Comparison of ENCODE assay signal across 24 cellular contexts in genomic region chr18:78915446-78916008, GRCh38.
A peak's percentile ranks its signal among the peaks of the same experiment; 100 is the strongest.
DNase-seq lines count a peak whose midpoint lies in the region; ATAC-seq, FAIRE-seq and TF ChIP-seq lines count a peak whose summit lies in the region.
"Had no signal": no experiment of that assay in that cellular context is flagged by ENCODE, and none has a peak within 500 bp of the region (broad histone marks: within the 10 kb centered on the region; RNA-seq: fewer than 3 reads in every experiment).

No MANE protein-coding gene starts in this region.

- no peak overlapping the region for H2BK5ac ChIP-seq in H1 (ENCODE audit: low read depth, low read length)

- H3K4me1 Mint-ChIP-seq in GM23338 = no peaks in the 10 kb centered on the region
- H3K4me1 Mint-ChIP-seq: CD4-positive, alpha-beta memory T cell had no signal

- TF ChIP-seq POLR2A in H1 (IDR thresholded peaks at IDR 0.05; ENCODE audit: control extremely low read depth in 1 of 2, low read depth in 2 of 2, low read length in 2 of 2) (no peak), right lobe of liver (IDR thresholded peaks at IDR 0.05) (no peak)

- H3K36me3 ChIP-seq in GM23338 (ENCODE audit: insufficient read depth) (no peaks in the 10 kb centered on the region), H1 (ENCODE audit: control insufficient read depth in 2 of 4, insufficient read depth in 4 of 4, low read length in 3 of 4) (no peaks in the 10 kb centered on the region), upper lobe of right lung (no peaks in the 10 kb centered on the region), right lobe of liver (no peaks in the 10 kb centered on the region), left ventricle myocardium inferior (no peaks in the 10 kb centered on the region)

- no peak overlapping the region for H3K27ac ChIP-seq in GM23338 (ENCODE audit: low read depth)
- H3K27ac ChIP-seq in H1 (ENCODE audit: low read depth, low read length) = no peak overlapping the region
- no peak overlapping the region for H3K27ac ChIP-seq in upper lobe of right lung
- H3K27ac ChIP-seq in right lobe of liver = no peak overlapping the region
- no peak overlapping the region for H3K27ac ChIP-seq in left ventricle myocardium inferior (replicated peaks)
- H3K27ac ChIP-seq: RWPE1, SK-N-MC had no signal

- H3K79me1 ChIP-seq in H1 (ENCODE audit: low read depth, low read length) = no peaks in the 10 kb centered on the region

- no peak overlapping the region for H2BK120ac ChIP-seq in H1 (replicated peaks; ENCODE audit: low read depth, low read length)

- H3K4me2 ChIP-seq in GM23338 (no peak overlapping the region), H1 (ENCODE audit: insufficient read depth in 1 of 2, low read depth in 2 of 2, low read length in 2 of 2) (no peak overlapping the region)

- no peak for TF ChIP-seq RAD21 in H1 (IDR thresholded peaks at IDR 0.05 in 1 of 2, conservative IDR thresholded peaks at IDR 0.05 in 1 of 2; ENCODE audit: low read depth in 2 of 2, low read length in 2 of 2)

- no peak overlapping the region for H3K14ac ChIP-seq in H1 (ENCODE audit: insufficient read length)

- TF ChIP-seq CTCF in GM23338 (conservative IDR thresholded peaks at IDR 0.05; ENCODE audit: low read depth in 2 of 2) (no peak), H1 (IDR thresholded peaks at IDR 0.05; ENCODE audit: control extremely low read depth in 1 of 3, insufficient read depth in 1 of 3, low read depth in 1 of 3, low read length in 3 of 3) (no peak), upper lobe of right lung (IDR thresholded peaks at IDR 0.05) (no peak), right lobe of liver (IDR thresholded peaks at IDR 0.05) (no peak), left ventricle myocardium inferior (IDR thresholded peaks at IDR 0.05; ENCODE audit: borderline replicate concordance) (no peak)

- H3K9me3 ChIP-seq in H1 (ENCODE audit: insufficient read depth in 2 of 2, low read depth in 1 of 2, low read length in 1 of 2) = no peaks in the 10 kb centered on the region
- no peaks in the 10 kb centered on the region for H3K9me3 ChIP-seq in upper lobe of right lung
- H3K9me3 ChIP-seq in right lobe of liver = no peaks in the 10 kb centered on the region
- no peaks in the 10 kb centered on the region for H3K9me3 ChIP-seq in left ventricle myocardium inferior (replicated peaks)

- H4K20me1 ChIP-seq in GM23338 (replicated peaks; ENCODE audit: insufficient read depth) (no peaks in the 10 kb centered on the region), H1 (replicated peaks in 1 of 2; ENCODE audit: control insufficient read depth in 1 of 2, insufficient read depth in 2 of 2, low read length in 2 of 2) (no peaks in the 10 kb centered on the region)

- no peaks in the 10 kb centered on the region for H3K4me1 ChIP-seq in GM23338 (ENCODE audit: insufficient read depth)
- peaks cover 0 to 2% (median 0%) of the 10 kb centered on the region in 4 experiments; a peak in 1 of 7 replicates for H3K4me1 ChIP-seq in H1 (replicated peaks in 1 of 4; ENCODE audit: control insufficient read depth in 3 of 4, insufficient read depth in 4 of 4, low read length in 3 of 4)
- H3K4me1 ChIP-seq in upper lobe of right lung = no peaks in the 10 kb centered on the region
- no peaks in the 10 kb centered on the region for H3K4me1 ChIP-seq in right lobe of liver
- H3K4me1 ChIP-seq in left ventricle myocardium inferior = no peaks in the 10 kb centered on the region

- H3K79me2 ChIP-seq in GM23338 (replicated peaks; ENCODE audit: insufficient read depth) = no peaks in the 10 kb centered on the region
- no peaks in the 10 kb centered on the region for H3K79me2 ChIP-seq in H1 (ENCODE audit: control insufficient read depth in 1 of 2, insufficient read depth in 2 of 2, low read length in 2 of 2)

- no peaks in the 10 kb centered on the region for H3K23me2 ChIP-seq in H1 (ENCODE audit: low read depth, low read length)

- no peak for FAIRE-seq in H1 (lab: Jason Lieb, UNC)
- FAIRE-seq: A204.1, GM12878 had no signal

- no peak overlapping the region for H3K4me3 Mint-ChIP-seq in GM23338
- H3K4me3 Mint-ChIP-seq: CD4-positive, alpha-beta memory T cell had no signal

- H3K4me3 ChIP-seq in GM23338 (no peak overlapping the region), H1 (ENCODE audit: extremely low read depth in 1 of 4, insufficient read depth in 2 of 4, low read depth in 3 of 4, low read length in 4 of 4) (no peak overlapping the region), upper lobe of right lung (no peak overlapping the region), right lobe of liver (no peak overlapping the region), left ventricle myocardium inferior (no peak overlapping the region)
- H3K4me3 ChIP-seq: GM12878, SK-N-MC had no signal

- H3K18ac ChIP-seq in H1 (ENCODE audit: extremely low read depth, low read length) = no peak overlapping the region

- no peak overlapping the region for H4K5ac ChIP-seq in H1 (ENCODE audit: insufficient read length, low read depth, low read length)

- DNase-seq in GM23338 (ENCODE audit: low spot score) (no peak), H1 (ENCODE audit: low read depth in 1 of 2, low spot score in 2 of 2) (no peak), mesenteric fat pad (ENCODE audit: low spot score) (peak; percentile 76), upper lobe of right lung (peak; percentile 49), NCI-H1436 treated with DMSO at 0.1 percent for 48 hours (lab: John Stamatoyannopoulos, UW) (no peak), right lobe of liver (no peak), left ventricle myocardium inferior (no peak)
- DNase-seq: CD4-positive, alpha-beta memory T cell; DMS53; GDM1; GOT3; KBM-7; MV-4-11; NCI-H1105 treated with DMSO at 0.1 percent for 48 hours; NCI-H1694; NCI-H2029 treated with DMSO at 0.1 percent for 48 hours; NCI-H446 treated with DMSO at 0.1 percent for 48 hours; SHP77 had no signal

- H2AFZ ChIP-seq in GM23338 (peak overlapping the region; percentile 52; the same call in 1 of the 2 replicates), H1 (ENCODE audit: low read length) (no peak overlapping the region)

- no peaks in the 10 kb centered on the region for H3F3A ChIP-seq in GM23338 (replicated peaks; ENCODE audit: low read depth)

- H3K27me3 ChIP-seq in GM23338 (ENCODE audit: insufficient read depth) (no peaks in the 10 kb centered on the region), H1 (replicated peaks in 1 of 4; ENCODE audit: control insufficient read depth in 3 of 4, extremely low read depth in 1 of 4, insufficient read depth in 3 of 4, low read length in 3 of 4) (no peaks in the 10 kb centered on the region), upper lobe of right lung (peaks cover 7% of the 10 kb centered on the region), right lobe of liver (no peaks in the 10 kb centered on the region), left ventricle myocardium inferior (ENCODE audit: low read depth) (peaks cover 45% of the 10 kb centered on the region)

- H2AK5ac ChIP-seq in H1 (ENCODE audit: low read depth, low read length) = no peak overlapping the region

- peaks cover 58% of the 10 kb centered on the region for H3K9me3 Mint-ChIP-seq in GM23338

- no peak overlapping the region for H2BK15ac ChIP-seq in H1 (ENCODE audit: low read length)

- POLR2A ChIA-PET in H1 (lab: Charles Lee; ENCODE audit: partially characterized antibody) = no interaction called here

- no peak overlapping the region for H2BK20ac ChIP-seq in H1 (ENCODE audit: low read length)

- no peak overlapping the region for H3K9ac ChIP-seq in H1 (replicated peaks in 1 of 4; ENCODE audit: extremely low read depth in 1 of 4, low read depth in 3 of 4, low read length in 3 of 4)

- H2BK12ac ChIP-seq in H1 (ENCODE audit: low read depth, low read length) = no peak overlapping the region

- H3K9me2 ChIP-seq in GM23338 (ENCODE audit: insufficient read depth) = no peaks in the 10 kb centered on the region

- no peak for TF ChIP-seq EP300 in H1 (IDR thresholded peaks at IDR 0.05; ENCODE audit: borderline replicate concordance in 1 of 2, low read depth in 2 of 2, low read length in 2 of 2)

- H4K91ac ChIP-seq in H1 (replicated peaks; ENCODE audit: insufficient read length, low read length) = no peak overlapping the region

- 94% methylated on average over 16 of the region's 16 CpGs; no CpG with 5 or more reads in 1 of the 2 experiments for WGBS in H1 (ENCODE audit: extremely low coverage in 1 of 2, insufficient coverage in 1 of 2, insufficient read length in 1 of 2, insufficient replicate concordance in 2 of 2, low coverage in 1 of 2, low lambda C conversion rate in 2 of 2, missing lambda C conversion rate in 1 of 2), 2 experiments
- WGBS in right lobe of liver (ENCODE audit: insufficient coverage, low coverage, low lambda C conversion rate, missing lambda C conversion rate) = 77% methylated on average over 2 of the region's 16 CpGs

- intact Hi-C loops in upper lobe of right lung (cut with DNase I) (no loop called here), right lobe of liver (cut with DNase I) (no loop called here), left ventricle myocardium inferior (cut with micrococcal nuclease) (no loop called here)

- no peak overlapping the region for H3K56ac ChIP-seq in H1 (replicated peaks; ENCODE audit: insufficient read length, low read depth, low read length)

- ATAC-seq in GM23338 = no peak
- no peak for ATAC-seq in upper lobe of right lung
- ATAC-seq in right lobe of liver = no peak
- ATAC-seq: GM12878, HCT116, Panc1 had no signal

- H4K8ac ChIP-seq in H1 (ENCODE audit: extremely low read depth, insufficient read depth, low read length) = peak overlapping the region; percentile 57; the same call in 1 of the 2 replicates

- H3K27ac Mint-ChIP-seq in GM23338 = no peak overlapping the region
- H3K27ac Mint-ChIP-seq: CD4-positive, alpha-beta memory T cell had no signal

- H3K4ac ChIP-seq in H1 (replicated peaks; ENCODE audit: insufficient read length, low read depth, low read length) = no peak overlapping the region

- no peak overlapping the region for H3K23ac ChIP-seq in H1 (ENCODE audit: insufficient read length)

- CTCF ChIA-PET in H1 (lab: Charles Lee; ENCODE audit: partially characterized antibody) = interaction anchor here (1.5 kb wide), 1 partner anchor 41 kb away, joined by 6 read pairs; no protein-coding TSS in a partner anchor

- peaks cover 3% of the 10 kb centered on the region for H3K27me3 Mint-ChIP-seq in GM23338 (ENCODE audit: insufficient read depth, low read depth, poor library complexity)

- peaks cover 19% of the 10 kb centered on the region for H3K36me3 Mint-ChIP-seq in GM23338 (ENCODE audit: low read depth)
- H3K36me3 Mint-ChIP-seq: CD4-positive, alpha-beta memory T cell had no signal

TF ChIP-seq in GM23338, 12 proteins besides CTCF, POLR2A, EP300 and RAD21 (continues in another document):
- TF ChIP-seq CREB1 (CRISPR knock-in tag; IDR thresholded peaks at IDR 0.05; ENCODE audit: low read depth) (no peak), ZNF114 (CRISPR knock-in tag; IDR thresholded peaks at IDR 0.05) (no peak), POLR2AphosphoS5 (IDR thresholded peaks at IDR 0.05; ENCODE audit: low read depth) (no peak), NANOG (IDR thresholded peaks at IDR 0.05; ENCODE audit: borderline replicate concordance) (no peak)

TF ChIP-seq in H1, 55 proteins besides CTCF, POLR2A, EP300 and RAD21:
- no peak for TF ChIP-seq CBX5 (IDR thresholded peaks at IDR 0.05; ENCODE audit: low read depth, low read length)
- no peak for TF ChIP-seq ZNF274 (IDR thresholded peaks at IDR 0.05; ENCODE audit: borderline replicate concordance, extremely low read depth, low read length)
- TF ChIP-seq SUZ12 (IDR thresholded peaks at IDR 0.05; ENCODE audit: low read length) = no peak
- TF ChIP-seq SIX5 (IDR thresholded peaks at IDR 0.05; ENCODE audit: low read depth, low read length) = no peak
- no peak for TF ChIP-seq PHF8 (conservative IDR thresholded peaks at IDR 0.05; ENCODE audit: low read depth, low read length)

Comparison
In these comparisons a context has a peak if more than half of its experiments do, and no peak if none do; other contexts are left out.
1. DNase-seq: peak in mesenteric fat pad (single experiment) and upper lobe of right lung (single experiment); none in GM23338 (single experiment), H1 (0 of 2), NCI-H1436 treated with DMSO at 0.1 percent for 48 hours (single experiment), right lobe of liver (0 of 3) and left ventricle myocardium inferior (single experiment).